In the genomic region with DNA sequence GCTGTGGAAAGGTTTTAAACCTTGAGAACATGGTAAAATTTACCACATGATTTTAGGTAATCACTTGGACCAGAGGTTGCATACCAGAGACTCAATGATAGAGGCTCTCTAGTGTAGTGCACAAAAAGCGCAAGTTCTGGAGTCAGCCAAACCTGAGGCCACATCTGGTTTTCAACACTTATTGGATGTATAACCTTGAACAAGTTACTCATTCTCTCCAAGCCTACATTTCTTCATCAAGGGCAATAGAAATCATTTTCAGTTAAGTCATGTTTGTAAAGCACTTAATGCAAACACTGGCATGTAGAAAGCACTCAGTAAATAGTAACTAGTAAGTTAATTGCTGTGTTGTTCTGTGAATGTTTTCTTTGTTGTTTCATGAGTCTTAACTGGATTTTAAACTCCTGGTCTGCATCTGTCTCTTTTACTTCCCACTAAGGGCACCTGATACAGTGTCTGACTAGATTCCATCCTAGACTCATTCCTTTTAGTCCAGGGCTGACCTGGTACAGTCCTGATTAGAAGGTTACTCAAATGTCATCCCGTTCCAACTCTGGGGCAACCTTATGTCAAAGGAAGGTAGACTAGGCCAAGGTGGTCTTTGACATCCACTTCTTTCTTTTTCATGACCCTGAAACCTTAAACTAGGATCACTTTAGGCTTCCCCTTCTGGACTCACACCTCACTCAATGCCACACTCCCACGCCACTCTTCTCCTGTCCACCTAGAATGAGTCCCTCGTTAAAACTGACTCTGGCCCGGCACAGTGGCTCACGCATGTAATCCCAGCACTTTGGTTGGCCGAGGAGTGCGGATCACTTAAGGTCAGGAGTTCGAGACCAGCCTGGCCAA, we compare ENCODE assay signal across 1 cellular context.
TF ChIP-seq lines count a peak whose summit lies in the region.

No MANE protein-coding gene starts in this region.

TF ChIP-seq in HepG2, 621 proteins besides CTCF, POLR2A, EP300 and RAD21 (continued from another document and continues in another):
- peak; percentile 58; the same call in 1 of the 2 replicates for TF ChIP-seq SALL1 (CRISPR knock-in tag; IDR thresholded peaks at IDR 0.05)
- TF ChIP-seq, protein P1, sequence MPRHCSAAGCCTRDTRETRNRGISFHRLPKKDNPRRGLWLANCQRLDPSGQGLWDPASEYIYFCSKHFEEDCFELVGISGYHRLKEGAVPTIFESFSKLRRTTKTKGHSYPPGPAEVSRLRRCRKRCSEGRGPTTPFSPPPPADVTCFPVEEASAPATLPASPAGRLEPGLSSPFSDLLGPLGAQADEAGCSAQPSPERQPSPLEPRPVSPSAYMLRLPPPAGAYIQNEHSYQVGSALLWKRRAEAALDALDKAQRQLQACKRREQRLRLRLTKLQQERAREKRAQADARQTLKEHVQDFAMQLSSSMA (CRISPR knock-in tag; IDR thresholded peaks at IDR 0.05), result no peak
- no peak for TF ChIP-seq PAX8 (CRISPR knock-in tag; IDR thresholded peaks at IDR 0.05; ENCODE audit: borderline replicate concordance)
- no peak; the same call in 1 of the 2 replicates for TF ChIP-seq KMT2A (CRISPR knock-in tag; IDR thresholded peaks at IDR 0.05)
- TF ChIP-seq ZNF761 (CRISPR knock-in tag; conservative IDR thresholded peaks at IDR 0.05), result 0 out of 2 replicates have a peak, but pooled peaks have one; percentile 43
- TF ChIP-seq ZNF34 (CRISPR knock-in tag; IDR thresholded peaks at IDR 0.05; ENCODE audit: borderline replicate concordance), result 0 out of 2 replicates have a peak, but pooled peaks have one; percentile 34
- peak; percentile 71; the same call in 1 of the 2 replicates for TF ChIP-seq MIER3 (CRISPR knock-in tag; IDR thresholded peaks at IDR 0.05; ENCODE audit: borderline replicate concordance)
- no peak for TF ChIP-seq IKZF1 (IDR thresholded peaks at IDR 0.05)
- TF ChIP-seq ONECUT2 (CRISPR knock-in tag; IDR thresholded peaks at IDR 0.05), result peak; percentile 13; the same call in 1 of the 2 replicates
- no peak for TF ChIP-seq KDM5B (CRISPR knock-in tag; IDR thresholded peaks at IDR 0.05; ENCODE audit: borderline replicate concordance)
- TF ChIP-seq U2AF2 (IDR thresholded peaks at IDR 0.05; ENCODE audit: low read depth, low read length), result no peak
- TF ChIP-seq, protein P2, sequence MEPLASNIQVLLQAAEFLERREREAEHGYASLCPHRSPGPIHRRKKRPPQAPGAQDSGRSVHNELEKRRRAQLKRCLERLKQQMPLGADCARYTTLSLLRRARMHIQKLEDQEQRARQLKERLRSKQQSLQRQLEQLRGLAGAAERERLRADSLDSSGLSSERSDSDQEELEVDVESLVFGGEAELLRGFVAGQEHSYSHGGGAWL (CRISPR knock-in tag; IDR thresholded peaks at IDR 0.05), result no peak
- TF ChIP-seq KDM3A (CRISPR knock-in tag; IDR thresholded peaks at IDR 0.05; ENCODE audit: low read depth), result peak; percentile 59; the same call in 1 of the 2 replicates
- TF ChIP-seq, protein P3, sequence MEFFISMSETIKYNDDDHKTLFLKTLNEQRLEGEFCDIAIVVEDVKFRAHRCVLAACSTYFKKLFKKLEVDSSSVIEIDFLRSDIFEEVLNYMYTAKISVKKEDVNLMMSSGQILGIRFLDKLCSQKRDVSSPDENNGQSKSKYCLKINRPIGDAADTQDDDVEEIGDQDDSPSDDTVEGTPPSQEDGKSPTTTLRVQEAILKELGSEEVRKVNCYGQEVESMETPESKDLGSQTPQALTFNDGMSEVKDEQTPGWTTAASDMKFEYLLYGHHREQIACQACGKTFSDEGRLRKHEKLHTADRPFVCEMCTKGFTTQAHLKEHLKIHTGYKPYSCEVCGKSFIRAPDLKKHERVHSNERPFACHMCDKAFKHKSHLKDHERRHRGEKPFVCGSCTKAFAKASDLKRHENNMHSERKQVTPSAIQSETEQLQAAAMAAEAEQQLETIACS (CRISPR knock-in tag; IDR thresholded peaks at IDR 0.05), result no peak
- TF ChIP-seq, protein P4, sequence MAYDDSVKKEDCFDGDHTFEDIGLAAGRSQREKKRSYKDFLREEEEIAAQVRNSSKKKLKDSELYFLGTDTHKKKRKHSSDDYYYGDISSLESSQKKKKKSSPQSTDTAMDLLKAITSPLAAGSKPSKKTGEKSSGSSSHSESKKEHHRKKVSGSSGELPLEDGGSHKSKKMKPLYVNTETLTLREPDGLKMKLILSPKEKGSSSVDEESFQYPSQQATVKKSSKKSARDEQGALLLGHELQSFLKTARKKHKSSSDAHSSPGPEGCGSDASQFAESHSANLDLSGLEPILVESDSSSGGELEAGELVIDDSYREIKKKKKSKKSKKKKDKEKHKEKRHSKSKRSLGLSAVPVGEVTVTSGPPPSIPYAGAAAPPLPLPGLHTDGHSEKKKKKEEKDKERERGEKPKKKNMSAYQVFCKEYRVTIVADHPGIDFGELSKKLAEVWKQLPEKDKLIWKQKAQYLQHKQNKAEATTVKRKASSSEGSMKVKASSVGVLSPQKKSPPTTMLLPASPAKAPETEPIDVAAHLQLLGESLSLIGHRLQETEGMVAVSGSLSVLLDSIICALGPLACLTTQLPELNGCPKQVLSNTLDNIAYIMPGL (CRISPR knock-in tag; IDR thresholded peaks at IDR 0.05; ENCODE audit: borderline replicate concordance in 1 of 2, low read depth in 1 of 2), result peak in 1 of 2 experiments; percentile 26; a peak in 1 of 4 replicates
- TF ChIP-seq RFX3 (CRISPR knock-in tag; IDR thresholded peaks at IDR 0.05), result no peak
- TF ChIP-seq ZNF33B (CRISPR knock-in tag; IDR thresholded peaks at IDR 0.05), result 0 out of 2 replicates have a peak, but pooled peaks have one; percentile 42
- no peak for TF ChIP-seq SOX6 (IDR thresholded peaks at IDR 0.05)
- peak; percentile 95 for TF ChIP-seq SOX6 (CRISPR knock-in tag; IDR thresholded peaks at IDR 0.05)
- TF ChIP-seq ZNF768 (CRISPR knock-in tag; IDR thresholded peaks at IDR 0.05), result no peak
- peak; percentile 97 for TF ChIP-seq FOXJ3 (CRISPR knock-in tag; IDR thresholded peaks at IDR 0.05; ENCODE audit: borderline replicate concordance)
- TF ChIP-seq ATAD3A (CRISPR knock-in tag; IDR thresholded peaks at IDR 0.05), result no peak
- TF ChIP-seq TEAD3 (CRISPR knock-in tag; optimal IDR thresholded peaks at IDR 0.05; ENCODE audit: borderline replicate concordance), result peak; percentile 36
- TF ChIP-seq ZSCAN9 (CRISPR knock-in tag; IDR thresholded peaks at IDR 0.05; ENCODE audit: borderline replicate concordance), result peak; percentile 76; the same call in 1 of the 2 replicates
- peak; percentile 61; the same call in 1 of the 2 replicates for TF ChIP-seq ZNF335 (CRISPR knock-in tag; IDR thresholded peaks at IDR 0.05)
- TF ChIP-seq MIER2 (CRISPR knock-in tag; IDR thresholded peaks at IDR 0.05), result peak; percentile 56; the same call in 1 of the 2 replicates
- no peak for TF ChIP-seq ZNF510 (CRISPR knock-in tag; IDR thresholded peaks at IDR 0.05; ENCODE audit: low read depth)
- peak; percentile 73 for TF ChIP-seq HDAC1 (CRISPR knock-in tag; IDR thresholded peaks at IDR 0.05)
- TF ChIP-seq, protein P5, sequence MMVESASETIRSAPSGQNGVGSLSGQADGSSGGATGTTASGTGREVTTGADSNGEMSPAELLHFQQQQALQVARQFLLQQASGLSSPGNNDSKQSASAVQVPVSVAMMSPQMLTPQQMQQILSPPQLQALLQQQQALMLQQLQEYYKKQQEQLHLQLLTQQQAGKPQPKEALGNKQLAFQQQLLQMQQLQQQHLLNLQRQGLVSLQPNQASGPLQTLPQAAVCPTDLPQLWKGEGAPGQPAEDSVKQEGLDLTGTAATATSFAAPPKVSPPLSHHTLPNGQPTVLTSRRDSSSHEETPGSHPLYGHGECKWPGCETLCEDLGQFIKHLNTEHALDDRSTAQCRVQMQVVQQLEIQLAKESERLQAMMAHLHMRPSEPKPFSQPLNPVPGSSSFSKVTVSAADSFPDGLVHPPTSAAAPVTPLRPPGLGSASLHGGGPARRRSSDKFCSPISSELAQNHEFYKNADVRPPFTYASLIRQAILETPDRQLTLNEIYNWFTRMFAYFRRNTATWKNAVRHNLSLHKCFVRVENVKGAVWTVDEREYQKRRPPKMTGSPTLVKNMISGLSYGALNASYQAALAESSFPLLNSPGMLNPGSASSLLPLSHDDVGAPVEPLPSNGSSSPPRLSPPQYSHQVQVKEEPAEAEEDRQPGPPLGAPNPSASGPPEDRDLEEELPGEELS (CRISPR knock-in tag; IDR thresholded peaks at IDR 0.05), result peak; percentile 96
- peak; percentile 55; the same call in 1 of the 2 replicates for TF ChIP-seq ZKSCAN1 (IDR thresholded peaks at IDR 0.05; ENCODE audit: low read length)
- TF ChIP-seq SMC3 (IDR thresholded peaks at IDR 0.05; ENCODE audit: low read length), result peak; percentile 19; the same call in 1 of the 2 replicates
- peak; percentile 78 for TF ChIP-seq ZKSCAN8 (CRISPR knock-in tag; IDR thresholded peaks at IDR 0.05; ENCODE audit: borderline replicate concordance)
- 0 out of 2 replicates have a peak, but pooled peaks have one; percentile 76 for TF ChIP-seq ZNF124 (CRISPR knock-in tag; IDR thresholded peaks at IDR 0.05)
- no peak for TF ChIP-seq KAT2B (IDR thresholded peaks at IDR 0.05; ENCODE audit: borderline replicate concordance, low read depth, low read length)
- TF ChIP-seq, protein P6, sequence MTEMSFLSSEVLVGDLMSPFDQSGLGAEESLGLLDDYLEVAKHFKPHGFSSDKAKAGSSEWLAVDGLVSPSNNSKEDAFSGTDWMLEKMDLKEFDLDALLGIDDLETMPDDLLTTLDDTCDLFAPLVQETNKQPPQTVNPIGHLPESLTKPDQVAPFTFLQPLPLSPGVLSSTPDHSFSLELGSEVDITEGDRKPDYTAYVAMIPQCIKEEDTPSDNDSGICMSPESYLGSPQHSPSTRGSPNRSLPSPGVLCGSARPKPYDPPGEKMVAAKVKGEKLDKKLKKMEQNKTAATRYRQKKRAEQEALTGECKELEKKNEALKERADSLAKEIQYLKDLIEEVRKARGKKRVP (CRISPR knock-in tag; IDR thresholded peaks at IDR 0.05), result peak in 1 of 2 experiments; percentile 73; a peak in 2 of 4 replicates
- peak; percentile 50; the same call in 1 of the 2 replicates for TF ChIP-seq PHF21A (CRISPR knock-in tag; IDR thresholded peaks at IDR 0.05)
- no peak for TF ChIP-seq RBAK (CRISPR knock-in tag; IDR thresholded peaks at IDR 0.05)
- TF ChIP-seq ZNF446 (CRISPR knock-in tag; IDR thresholded peaks at IDR 0.05), result no peak
- peak; percentile 23; the same call in 1 of the 2 replicates for TF ChIP-seq TOE1 (CRISPR knock-in tag; IDR thresholded peaks at IDR 0.05)
- TF ChIP-seq GATAD1 (CRISPR knock-in tag; IDR thresholded peaks at IDR 0.05), result 0 out of 2 replicates have a peak, but pooled peaks have one; percentile 49
- no peak for TF ChIP-seq SUZ12 (IDR thresholded peaks at IDR 0.05; ENCODE audit: low read depth, low read length)
- TF ChIP-seq, protein P7, sequence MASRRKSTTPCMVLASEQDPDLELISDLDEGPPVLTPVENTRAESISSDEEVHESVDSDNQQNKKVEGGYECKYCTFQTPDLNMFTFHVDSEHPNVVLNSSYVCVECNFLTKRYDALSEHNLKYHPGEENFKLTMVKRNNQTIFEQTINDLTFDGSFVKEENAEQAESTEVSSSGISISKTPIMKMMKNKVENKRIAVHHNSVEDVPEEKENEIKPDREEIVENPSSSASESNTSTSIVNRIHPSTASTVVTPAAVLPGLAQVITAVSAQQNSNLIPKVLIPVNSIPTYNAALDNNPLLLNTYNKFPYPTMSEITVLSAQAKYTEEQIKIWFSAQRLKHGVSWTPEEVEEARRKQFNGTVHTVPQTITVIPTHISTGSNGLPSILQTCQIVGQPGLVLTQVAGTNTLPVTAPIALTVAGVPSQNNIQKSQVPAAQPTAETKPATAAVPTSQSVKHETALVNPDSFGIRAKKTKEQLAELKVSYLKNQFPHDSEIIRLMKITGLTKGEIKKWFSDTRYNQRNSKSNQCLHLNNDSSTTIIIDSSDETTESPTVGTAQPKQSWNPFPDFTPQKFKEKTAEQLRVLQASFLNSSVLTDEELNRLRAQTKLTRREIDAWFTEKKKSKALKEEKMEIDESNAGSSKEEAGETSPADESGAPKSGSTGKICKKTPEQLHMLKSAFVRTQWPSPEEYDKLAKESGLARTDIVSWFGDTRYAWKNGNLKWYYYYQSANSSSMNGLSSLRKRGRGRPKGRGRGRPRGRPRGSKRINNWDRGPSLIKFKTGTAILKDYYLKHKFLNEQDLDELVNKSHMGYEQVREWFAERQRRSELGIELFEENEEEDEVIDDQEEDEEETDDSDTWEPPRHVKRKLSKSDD (CRISPR knock-in tag; IDR thresholded peaks at IDR 0.05; ENCODE audit: low read depth), result no peak
- TF ChIP-seq MAZ (IDR thresholded peaks at IDR 0.05; ENCODE audit: borderline replicate concordance, low read depth, low read length), result no peak
- no peak for TF ChIP-seq MAZ (CRISPR knock-in tag; IDR thresholded peaks at IDR 0.05; ENCODE audit: low read depth)
- no peak for TF ChIP-seq HNRNPK (IDR thresholded peaks at IDR 0.05; ENCODE audit: low read depth, low read length, poor library complexity, severe bottlenecking)
- TF ChIP-seq KAT8 (CRISPR knock-in tag; IDR thresholded peaks at IDR 0.05), result peak; percentile 75; the same call in 1 of the 2 replicates
- TF ChIP-seq NR2C2 (CRISPR knock-in tag; IDR thresholded peaks at IDR 0.05; ENCODE audit: borderline replicate concordance), result peak; percentile 62; the same call in 1 of the 2 replicates
- 0 out of 2 replicates have a peak, but pooled peaks have one; percentile 51 for TF ChIP-seq CCDC6 (CRISPR knock-in tag; IDR thresholded peaks at IDR 0.05)
- no peak for TF ChIP-seq ZNF274 (CRISPR knock-in tag; IDR thresholded peaks at IDR 0.05)
- peak; percentile 75; the same call in 1 of the 2 replicates for TF ChIP-seq KLF6 (CRISPR knock-in tag; IDR thresholded peaks at IDR 0.05)
- TF ChIP-seq, protein P8, sequence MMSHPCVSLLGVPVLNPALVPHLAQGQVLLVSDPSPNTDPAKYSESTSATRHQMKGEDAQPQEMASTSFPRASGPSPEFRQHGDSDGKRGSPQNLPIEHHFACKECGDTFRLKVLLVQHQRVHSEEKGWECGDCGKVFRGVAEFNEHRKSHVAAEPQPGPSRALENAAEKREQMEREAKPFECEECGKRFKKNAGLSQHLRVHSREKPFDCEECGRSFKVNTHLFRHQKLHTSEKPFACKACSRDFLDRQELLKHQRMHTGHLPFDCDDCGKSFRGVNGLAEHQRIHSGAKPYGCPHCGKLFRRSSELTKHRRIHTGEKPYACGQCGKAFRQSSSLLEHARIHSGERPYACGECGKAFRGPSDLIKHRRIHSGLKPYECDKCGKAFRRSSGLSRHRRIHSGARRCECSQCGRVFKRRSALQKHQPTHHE (CRISPR knock-in tag; IDR thresholded peaks at IDR 0.05; ENCODE audit: borderline replicate concordance), result peak; percentile 36; the same call in 1 of the 2 replicates
- TF ChIP-seq, protein P9, sequence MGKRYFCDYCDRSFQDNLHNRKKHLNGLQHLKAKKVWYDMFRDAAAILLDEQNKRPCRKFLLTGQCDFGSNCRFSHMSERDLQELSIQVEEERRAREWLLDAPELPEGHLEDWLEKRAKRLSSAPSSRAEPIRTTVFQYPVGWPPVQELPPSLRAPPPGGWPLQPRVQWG (CRISPR knock-in tag; IDR thresholded peaks at IDR 0.05; ENCODE audit: borderline replicate concordance, low read depth), result no peak
- peak; percentile 97 for TF ChIP-seq FOXA3 (CRISPR knock-in tag; IDR thresholded peaks at IDR 0.05)
- peak; percentile 95 for TF ChIP-seq ZNF3 (CRISPR knock-in tag; IDR thresholded peaks at IDR 0.05)
- TF ChIP-seq ZNF260 (CRISPR knock-in tag; IDR thresholded peaks at IDR 0.05; ENCODE audit: borderline replicate concordance, low read depth), result no peak
- TF ChIP-seq CREB1 (IDR thresholded peaks at IDR 0.05), result no peak
- TF ChIP-seq CREB1 (CRISPR knock-in tag; IDR thresholded peaks at IDR 0.05), result peak; percentile 41; the same call in 1 of the 2 replicates
- peak; percentile 37; the same call in 1 of the 2 replicates for TF ChIP-seq JUNB (CRISPR knock-in tag; IDR thresholded peaks at IDR 0.05; ENCODE audit: borderline replicate concordance)
- peak; percentile 66 for TF ChIP-seq ELF3 (CRISPR knock-in tag; IDR thresholded peaks at IDR 0.05)
